ENCODE assay signal across 10 cellular contexts in genomic region chr10:6543431-6544005, GRCh38. TPM values are rescaled to one million over a fixed set of nuclear protein-coding genes. Genes with fewer than 3 reads are reported as not detected.
DNase-seq lines count a peak whose midpoint lies in the region; ATAC-seq and TF ChIP-seq lines count a peak whose summit lies in the region.
"Had no signal": no experiment of that assay in that cellular context is flagged by ENCODE, and none has a peak within 500 bp of the region (broad histone marks: within the 10 kb centered on the region; RNA-seq: fewer than 3 reads in every experiment).

No MANE protein-coding gene starts in this region.

- H4K20me1 ChIP-seq in Loucy (ENCODE audit: insufficient read depth, low read length, poor library complexity, severe bottlenecking): no peaks in the 10 kb centered on the region

- peaks cover 5% of the 10 kb centered on the region for H3K36me3 Mint-ChIP-seq in activated T-cell treated with anti-CD3 and anti-CD28 coated beads, Interleukin-2, amount 50 U/mL, for 4 hours (ENCODE audit: insufficient read depth)

- ATAC-seq in activated T-cell treated with anti-CD3 and anti-CD28 coated beads, Interleukin-2, amount 50 U/mL, for 4 hours: peak; percentile 95 to 97
- no peak for ATAC-seq in foreskin keratinocyte

- no peak overlapping the region for H2AFZ ChIP-seq in Loucy (ENCODE audit: low read length)

- peaks cover 21% of the 10 kb centered on the region for H3F3A ChIP-seq in Loucy (ENCODE audit: low read depth)

- H3K27ac ChIP-seq in neutrophil (peak overlapping the region; percentile 68), foreskin keratinocyte (no peak overlapping the region), adrenal gland (no peak overlapping the region)

- no peaks in the 10 kb centered on the region for H3K9me3 Mint-ChIP-seq in activated T-cell treated with anti-CD3 and anti-CD28 coated beads, Interleukin-2, amount 50 U/mL, for 4 hours

- H3K9me2 ChIP-seq in Loucy (replicated peaks; ENCODE audit: low read depth, low read length): no peaks in the 10 kb centered on the region

- H3K36me3 ChIP-seq in Loucy (ENCODE audit: insufficient read depth, low read length) (no peaks in the 10 kb centered on the region), neutrophil (no peaks in the 10 kb centered on the region), adrenal gland (replicated peaks in 1 of 2) (no peaks in the 10 kb centered on the region)

- H3K27me3 ChIP-seq in Loucy (ENCODE audit: insufficient read depth, low read length, poor library complexity, severe bottlenecking): no peaks in the 10 kb centered on the region
- no peaks in the 10 kb centered on the region for H3K27me3 ChIP-seq in neutrophil
- no peaks in the 10 kb centered on the region for H3K27me3 ChIP-seq in foreskin keratinocyte
- no peaks in the 10 kb centered on the region for H3K27me3 ChIP-seq in adrenal gland

- intact Hi-C loops in posterior vena cava (cut with DNase I): no loop called here
- intact Hi-C loops in adrenal gland (cut with DNase I): no loop called here

- H3K4me3 ChIP-seq in Loucy (ENCODE audit: low read length, poor library complexity, severe bottlenecking) (peak overlapping the region; percentile 71), neutrophil (ENCODE audit: low read depth in 1 of 2, low read length in 1 of 2) (peak overlapping the region; percentile 37 to 51), adrenal gland (no peak overlapping the region)

- peaks cover 73% of the 10 kb centered on the region for H3K79me2 ChIP-seq in Loucy (ENCODE audit: insufficient read depth, low read length)

- TF ChIP-seq POLR2A in adrenal gland (IDR thresholded peaks at IDR 0.05): no peak

- DNase-seq in GDM1 (lab: John Stamatoyannopoulos, UW) (peak; percentile 50), D341Med (ENCODE audit: low spot score) (no peak), foreskin keratinocyte (no peak), posterior vena cava (ENCODE audit: low spot score) (no peak), adrenal gland (no peak)
- peak; percentile 50 for DNase-seq in activated T-cell treated with anti-CD3 and anti-CD28 coated beads, Interleukin-2, amount 50 U/mL, for 4 hours
- DNase-seq: DMS53 had no signal

- TF ChIP-seq CTCF in Loucy (conservative IDR thresholded peaks at IDR 0.05; ENCODE audit: low read length) (no peak), neutrophil (IDR thresholded peaks at IDR 0.05) (no peak), foreskin keratinocyte (conservative IDR thresholded peaks at IDR 0.05) (no peak), adrenal gland (IDR thresholded peaks at IDR 0.05) (no peak)

- no peaks in the 10 kb centered on the region for H3K27me3 Mint-ChIP-seq in activated T-cell treated with anti-CD3 and anti-CD28 coated beads, Interleukin-2, amount 50 U/mL, for 4 hours (ENCODE audit: low read depth)

- H3K9ac ChIP-seq in Loucy (ENCODE audit: low read depth, low read length, poor library complexity, severe bottlenecking): peak overlapping the region; percentile 86

- H3K4me1 Mint-ChIP-seq in activated T-cell treated with anti-CD3 and anti-CD28 coated beads, Interleukin-2, amount 50 U/mL, for 4 hours (ENCODE audit: low read depth): peaks cover 76% of the 10 kb centered on the region

- H3K4me1 ChIP-seq in Loucy (ENCODE audit: insufficient read depth, low read length, poor library complexity, severe bottlenecking) (peaks cover 73% of the 10 kb centered on the region), neutrophil (ENCODE audit: control insufficient read depth in 1 of 2, insufficient read depth in 1 of 2, low read depth in 1 of 2, low read length in 1 of 2) (peaks cover 19 to 24% of the 10 kb centered on the region in 2 experiments), foreskin keratinocyte (no peaks in the 10 kb centered on the region), adrenal gland (replicated peaks in 1 of 2) (no peaks in the 10 kb centered on the region)

- H3K4me3 Mint-ChIP-seq in activated T-cell treated with anti-CD3 and anti-CD28 coated beads, Interleukin-2, amount 50 U/mL, for 4 hours: peak overlapping the region; percentile 84

- WGBS in adrenal gland, 4 donors: 56 to 68% (median 61%) methylated on average over 6 to 9 of the region's 9 CpGs

- H3K9me3 ChIP-seq in Loucy (ENCODE audit: insufficient read depth, low read depth, low read length): no peaks in the 10 kb centered on the region
- no peaks in the 10 kb centered on the region for H3K9me3 ChIP-seq in neutrophil
- no peaks in the 10 kb centered on the region for H3K9me3 ChIP-seq in adrenal gland (replicated peaks in 1 of 3)

- peak overlapping the region; percentile 89 for H3K4me2 ChIP-seq in Loucy (ENCODE audit: low read depth, low read length, poor library complexity, severe bottlenecking)

RNA-seq across cellular contexts. Expression of gene PRKCQ, which starts 36.6 kb away (rescaled TPM):
- 10 to 100 TPM; 21.4 to 26.2 (median 22.3) TPM for total RNA-seq in activated T-cell treated with anti-CD3 and anti-CD28 coated beads, Interleukin-2, amount 50 U/mL, for 4 hours
- total RNA-seq in foreskin keratinocyte (8.0 and 9.6 TPM in 2 replicates), posterior vena cava (under 1 TPM; 0.38 to 0.74 TPM), adrenal gland (1 to 10 TPM in 2 of 8 donors, under 1 TPM in 6; 0.47 to 1.6 (median 0.76) TPM)
- polyA plus RNA-seq in foreskin keratinocyte (4.1 and 4.3 TPM in 2 replicates), adrenal gland (under 1 TPM; 0.48 to 0.93 (median 0.57) TPM)
- total RNA-seq: RPMI7951 had no signal

Comparison
In these comparisons a context has a peak if more than half of its experiments do, and no peak if none do; other contexts are left out.
1. DNase-seq: peak in GDM1 (single experiment) and activated T-cell treated with anti-CD3 and anti-CD28 coated beads, Interleukin-2, amount 50 U/mL, for 4 hours (single experiment); none in D341Med (single experiment), foreskin keratinocyte (0 of 2), posterior vena cava (single experiment) and adrenal gland (0 of 7).
2. H3K4me3 ChIP-seq: peak in Loucy (single experiment) and neutrophil (2 of 2); none in adrenal gland (0 of 4).